Comparison of ENCODE assay signal across 34 cellular contexts in the genomic region with DNA sequence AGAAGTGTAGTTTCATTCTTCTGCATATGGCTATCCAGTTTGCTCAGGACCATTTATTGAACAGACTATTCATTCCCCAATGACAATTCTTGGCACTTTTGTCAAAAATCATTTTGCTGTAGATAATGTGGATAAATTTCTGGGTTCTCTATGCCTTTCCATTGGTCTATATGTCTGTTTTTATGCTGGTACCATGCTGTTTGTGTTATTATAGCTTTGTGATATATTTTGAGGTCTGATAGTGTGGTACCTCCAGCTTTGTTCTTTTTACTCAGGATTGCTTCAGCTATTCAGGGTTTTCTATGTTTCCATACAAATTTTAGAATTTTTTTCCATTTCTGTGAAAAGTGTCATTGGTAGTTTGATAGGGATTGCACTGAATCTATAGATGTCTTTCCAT.
"Had no signal": no experiment of that assay in that cellular context is flagged by ENCODE, and none has a peak within 500 bp of the region (broad histone marks: within the 10 kb centered on the region; RNA-seq: fewer than 3 reads in every experiment).

No MANE protein-coding gene starts in this region.

- H3K9me3 ChIP-seq: body of pancreas had no signal

- H3K27ac Mint-ChIP-seq: activated B cell treated with CpG ODN at 0.5 μM for 24 hours; activated CD4-positive, alpha-beta memory T cell treated with anti-CD3 and anti-CD28 coated beads for 36 hours; activated CD4-positive, alpha-beta T cell treated with anti-CD3 and anti-CD28 coated beads, Interleukin-2, amount 10 ng/mL, durations not matched to agents 24 days and 14 days; activated naive CD4-positive, alpha-beta T cell treated with anti-CD3 and anti-CD28 coated beads, Interleukin-2, amount 10 ng/mL, durations not matched to agents 7 days and 5 days; activated naive CD4-positive, alpha-beta T cell treated with anti-CD3 and anti-CD28 coated beads, Interleukin-2, amount 50 U/mL, for 24 hours; activated naive CD8-positive, alpha-beta T cell; activated naive CD8-positive, alpha-beta T cell treated with anti-CD3 and anti-CD28 coated beads, Interleukin-2, amount 10 ng/mL, durations not matched to agents 7 days and 5 days; activated naive CD8-positive, alpha-beta T cell treated with anti-CD3 and anti-CD28 coated beads, Interleukin-2, amount 50 U/mL, for 24 hours; activated T-cell treated with anti-CD3 and anti-CD28 coated beads, Interleukin-2, amount 50 U/mL, for 24 hours; activated T-helper 2 cell treated with anti-CD3 and anti-CD28 coated beads, Interferon-gamma antibody, Interleukin-2, Interleukin-4, amounts not matched to agents 10 μg/mL and 5 μg/mL and 100 μg/mL, durations not matched to agents 14 hours and 24 hours and 36 hours; T-helper 1 cell treated with Interleukin-12 subunit alpha and Interleukin-12 subunit beta and Interleukin-4 antibody, amounts not matched to agents 30 μg/mL and 1 μg/mL, for 36 hours; T-helper 2 cell treated with Interferon-gamma antibody and Interleukin-4, amounts not matched to agents 5 μg/mL and 100 μg/mL, for 36 hours had no signal

- H3K27me3 Mint-ChIP-seq: activated B cell treated with CpG ODN at 0.5 μM for 24 hours; activated CD4-positive, alpha-beta memory T cell treated with anti-CD3 and anti-CD28 coated beads for 36 hours; activated CD4-positive, alpha-beta T cell treated with anti-CD3 and anti-CD28 coated beads, Interleukin-2, amount 10 ng/mL, durations not matched to agents 24 days and 14 days; activated CD8-positive, alpha-beta T cell treated with anti-CD3 and anti-CD28 coated beads for 36 hours; activated naive CD4-positive, alpha-beta T cell treated with anti-CD3 and anti-CD28 coated beads, Interleukin-2, amount 10 ng/mL, durations not matched to agents 7 days and 5 days; activated naive CD4-positive, alpha-beta T cell treated with anti-CD3 and anti-CD28 coated beads, Interleukin-2, amount 50 U/mL, for 24 hours; activated naive CD8-positive, alpha-beta T cell; activated naive CD8-positive, alpha-beta T cell treated with anti-CD3 and anti-CD28 coated beads, Interleukin-2, amount 10 ng/mL, durations not matched to agents 7 days and 5 days; activated naive CD8-positive, alpha-beta T cell treated with anti-CD3 and anti-CD28 coated beads, Interleukin-2, amount 50 U/mL, for 24 hours; activated T-cell treated with anti-CD3 and anti-CD28 coated beads, Interleukin-2, amount 50 U/mL, for 24 hours had no signal

- H3K36me3 ChIP-seq: ascending aorta, brain microvascular endothelial cell, breast epithelium had no signal

- DNase-seq: activated B cell treated with CpG ODN at 0.5 μM for 24 hours; activated CD4-positive, alpha-beta memory T cell treated with anti-CD3 and anti-CD28 coated beads for 36 hours; activated CD4-positive, alpha-beta T cell treated with anti-CD3 and anti-CD28 coated beads for 4 hours; activated CD4-positive, alpha-beta T cell treated with anti-CD3 and anti-CD28 coated beads, Interleukin-2, amount 10 ng/mL, durations not matched to agents 24 days and 14 days; activated CD4-positive, alpha-beta T cell treated with anti-CD3 and anti-CD28 coated beads, Interleukin-2, amount 50 U/mL, for 1 hour; activated CD4-positive, alpha-beta T cell treated with anti-CD3 and anti-CD28 coated beads, Interleukin-2, amount 50 U/mL, for 4 hours; activated CD4-positive, CD25-positive, alpha-beta regulatory T cell treated with anti-CD3 and anti-CD28 coated beads, Interleukin-2, amount 50 U/mL, for 72 hours; activated CD8-positive, alpha-beta memory T cell treated with anti-CD3 and anti-CD28 coated beads, Interleukin-2, amount 50 U/mL, for 48 hours; activated CD8-positive, alpha-beta T cell treated with anti-CD3 and anti-CD28 coated beads for 36 hours; activated effector memory CD4-positive, alpha-beta T cell treated with Interleukin-2 at 50 U/mL for 16 hours; activated gamma-delta T cell; activated naive CD4-positive, alpha-beta T cell treated with anti-CD3 and anti-CD28 coated beads, Interleukin-2, amount 10 ng/mL, durations not matched to agents 7 days and 5 days; activated naive CD4-positive, alpha-beta T cell treated with Interleukin-2 at 50 U/mL for 16 hours; activated naive CD8-positive, alpha-beta T cell treated with anti-CD3 and anti-CD28 coated beads, Interleukin-2, amount 10 ng/mL, durations not matched to agents 7 days and 5 days; activated naive CD8-positive, alpha-beta T cell treated with anti-CD3 and anti-CD28 coated beads, Interleukin-2, amount 50 U/mL, for 24 hours; activated T-cell treated with anti-CD3 and anti-CD28 coated beads, Interleukin-2, amount 50 U/mL, for 24 hours; activated T-cell treated with anti-CD3 and anti-CD28 coated beads, Interleukin-2, amount 50 U/mL, for 48 hours; amygdala; anterior cingulate cortex; body of pancreas; brain microvascular endothelial cell; central memory CD4-positive, alpha-beta T cell; T-helper 2 cell; T-helper 9 cell had no signal

- H3K4me1 Mint-ChIP-seq: activated B cell treated with CpG ODN at 0.5 μM for 24 hours; activated CD4-positive, alpha-beta T cell treated with anti-CD3 and anti-CD28 coated beads, Interleukin-2, amount 10 ng/mL, durations not matched to agents 24 days and 14 days; activated naive CD4-positive, alpha-beta T cell treated with anti-CD3 and anti-CD28 coated beads, Interleukin-2, amount 10 ng/mL, durations not matched to agents 7 days and 5 days; activated naive CD4-positive, alpha-beta T cell treated with anti-CD3 and anti-CD28 coated beads, Interleukin-2, amount 50 U/mL, for 24 hours; activated naive CD8-positive, alpha-beta T cell treated with anti-CD3 and anti-CD28 coated beads, Interleukin-2, amount 10 ng/mL, durations not matched to agents 7 days and 5 days; activated naive CD8-positive, alpha-beta T cell treated with anti-CD3 and anti-CD28 coated beads, Interleukin-2, amount 50 U/mL, for 24 hours had no signal

- H3K27ac ChIP-seq: ascending aorta, body of pancreas, brain microvascular endothelial cell, breast epithelium, VCaP had no signal

- H3K4me1 ChIP-seq: ascending aorta, body of pancreas, breast epithelium had no signal

- ATAC-seq: activated CD8-positive, alpha-beta T cell treated with anti-CD3 and anti-CD28 coated beads for 36 hours; activated naive CD8-positive, alpha-beta T cell treated with anti-CD3 and anti-CD28 coated beads, Interleukin-2, amount 50 U/mL, for 24 hours; body of pancreas had no signal

- H3K27me3 ChIP-seq: ascending aorta, body of pancreas, brain microvascular endothelial cell, breast epithelium had no signal

- FAIRE-seq: colon, TTC549 had no signal

- H3K4me3 ChIP-seq: ascending aorta, body of pancreas, breast epithelium had no signal

- H3K4me3 Mint-ChIP-seq: activated B cell treated with CpG ODN at 0.5 μM for 24 hours; activated CD4-positive, alpha-beta memory T cell treated with anti-CD3 and anti-CD28 coated beads for 36 hours; activated CD4-positive, alpha-beta T cell treated with anti-CD3 and anti-CD28 coated beads, Interleukin-2, amount 10 ng/mL, durations not matched to agents 24 days and 14 days; activated CD8-positive, alpha-beta T cell treated with anti-CD3 and anti-CD28 coated beads for 36 hours; activated naive CD4-positive, alpha-beta T cell treated with anti-CD3 and anti-CD28 coated beads, Interleukin-2, amount 10 ng/mL, durations not matched to agents 7 days and 5 days; activated naive CD4-positive, alpha-beta T cell treated with anti-CD3 and anti-CD28 coated beads, Interleukin-2, amount 50 U/mL, for 24 hours; activated naive CD8-positive, alpha-beta T cell; activated naive CD8-positive, alpha-beta T cell treated with anti-CD3 and anti-CD28 coated beads, Interleukin-2, amount 10 ng/mL, durations not matched to agents 7 days and 5 days; activated naive CD8-positive, alpha-beta T cell treated with anti-CD3 and anti-CD28 coated beads, Interleukin-2, amount 50 U/mL, for 24 hours; activated T-cell treated with anti-CD3 and anti-CD28 coated beads, Interleukin-2, amount 50 U/mL, for 24 hours; T-helper 1 cell treated with Interleukin-12 subunit alpha and Interleukin-12 subunit beta and Interleukin-4 antibody, amounts not matched to agents 30 μg/mL and 1 μg/mL, for 36 hours; T-helper 2 cell treated with Interferon-gamma antibody and Interleukin-4, amounts not matched to agents 5 μg/mL and 100 μg/mL, for 36 hours had no signal
